In the genomic region with DNA sequence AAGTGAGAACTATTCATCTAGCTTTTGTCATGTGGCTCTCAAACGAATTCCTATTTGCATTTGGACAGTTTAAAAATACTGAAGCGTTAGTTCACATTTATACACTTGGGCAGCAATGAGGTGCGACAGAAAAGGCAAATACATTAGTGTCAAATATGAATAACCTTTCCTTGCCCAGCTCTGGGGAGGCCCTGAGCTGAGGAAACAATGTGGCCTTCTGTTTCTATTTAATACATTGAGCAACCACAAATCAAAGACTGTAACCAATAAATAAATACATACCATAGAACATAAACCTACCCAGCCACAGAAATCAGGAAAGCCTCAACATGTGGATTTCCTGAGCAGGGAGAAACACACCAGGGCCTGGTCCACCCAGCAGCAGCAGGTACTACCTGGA, we compare ENCODE assay signal across 15 cellular contexts.
DNase-seq lines count a peak whose midpoint lies in the region; ATAC-seq, FAIRE-seq and TF ChIP-seq lines count a peak whose summit lies in the region.
"Had no signal": no experiment of that assay in that cellular context is flagged by ENCODE, and none has a peak within 500 bp of the region (broad histone marks: within the 10 kb centered on the region; RNA-seq: fewer than 3 reads in every experiment).

No MANE protein-coding gene starts in this region.

- no peak overlapping the region for H2AFZ ChIP-seq in HepG2 (ENCODE audit: low read length)

- H3K36me3 ChIP-seq in HepG2 (replicated peaks in 1 of 2; ENCODE audit: control insufficient read depth in 1 of 2, insufficient read depth in 2 of 2, low read length in 2 of 2), result no peaks in the 10 kb centered on the region; a peak in 1 of 5 replicates
- H3K36me3 ChIP-seq in right lobe of liver, result no peaks in the 10 kb centered on the region
- H3K36me3 ChIP-seq: BE2C, HAP-1 had no signal

- H3K4me3 ChIP-seq in HepG2 (replicated peaks in 1 of 3; ENCODE audit: insufficient read depth in 1 of 3, low read depth in 2 of 3, low read length in 3 of 3) (no peak overlapping the region), right lobe of liver (no peak overlapping the region)
- H3K4me3 ChIP-seq: HAP-1 had no signal

- in situ Hi-C loops in HepG2 (cut with HindIII; ENCODE audit: extremely low pct_ligation_motif_present, low pct_unique_long_range_greater_than_20kb) (loop anchor here (10.0 kb wide), 1 partner anchor 895 kb away; the partner anchor contains the start of gene NRP1), SK-MEL-5 (cut with HindIII; ENCODE audit: low pct_unique_long_range_greater_than_20kb, low sequenced_read_pairs) (no loop called here), ACHN (cut with HindIII; ENCODE audit: low pct_ligation_motif_present, low pct_unique_long_range_greater_than_20kb, low sequenced_read_pairs) (no loop called here)

- CTCF ChIA-PET in HepG2 (lab: Yijun Ruan, JAX; ENCODE audit: low intra/inter-chr PET ratio, low total read pairs), result no interaction called here

- no peak overlapping the region for H3K4me2 ChIP-seq in HepG2 (ENCODE audit: low read depth, low read length)

- FAIRE-seq in HepG2 (lab: Jason Lieb, UNC) (no peak), islet of Langerhans (lab: Jason Lieb, UNC) (peak; percentile 55)
- FAIRE-seq: A204.1, H1 had no signal

- peak overlapping the region; percentile 20 for H3K27ac ChIP-seq in HepG2 (ENCODE audit: extremely low read length, insufficient read depth, low read length)
- no peak overlapping the region for H3K27ac ChIP-seq in right lobe of liver

- no peaks in the 10 kb centered on the region; the same call in 1 of the 2 replicates for H3K9me3 ChIP-seq in HepG2 (ENCODE audit: low read length)
- H3K9me3 ChIP-seq in right lobe of liver, result no peaks in the 10 kb centered on the region
- H3K9me3 ChIP-seq: BE2C had no signal

- TF ChIP-seq POLR2A in HepG2 (IDR thresholded peaks at IDR 0.05; ENCODE audit: insufficient read depth in 1 of 2, low read depth in 2 of 2, low read length in 2 of 2), result no peak
- TF ChIP-seq POLR2A in right lobe of liver (IDR thresholded peaks at IDR 0.05), result no peak

- no peak for TF ChIP-seq RAD21 in HepG2 (CRISPR knock-in tag; IDR thresholded peaks at IDR 0.05)

- H3K4me1 ChIP-seq in HepG2 (ENCODE audit: insufficient read depth, low read length) (peaks cover 67% of the 10 kb centered on the region), right lobe of liver (peaks cover 0 to 7% (median 0%) of the 10 kb centered on the region in 4 donors)
- H3K4me1 ChIP-seq: HAP-1 had no signal

- H3K27me3 ChIP-seq in HepG2 (ENCODE audit: control insufficient read depth in 1 of 2, insufficient read depth in 2 of 2, low read length in 2 of 2) (no peaks in the 10 kb centered on the region), right lobe of liver (no peaks in the 10 kb centered on the region)
- H3K27me3 ChIP-seq: BE2C had no signal

- no peak overlapping the region for H3K9ac ChIP-seq in HepG2 (ENCODE audit: insufficient read depth, low read depth, low read length)

- TF ChIP-seq CTCF in HepG2 (CRISPR knock-in tag; IDR thresholded peaks at IDR 0.05) (no peak), right lobe of liver (IDR thresholded peaks at IDR 0.05) (no peak)

- intact Hi-C loops in HepG2 (cut with micrococcal nuclease; ENCODE audit: unreplicated experiment) (loop anchor here (2.0 kb wide), 1 partner anchor 17 kb away; no protein-coding TSS in a partner anchor), right lobe of liver (cut with DNase I) (no loop called here), left colon (cut with DNase I, micrococcal nuclease) (loop anchor here in 1 of 2 donors (10.0 kb wide), 1 partner anchor 405 kb away; no protein-coding TSS in a partner anchor)

- POLR2A ChIA-PET in HepG2 (lab: Yijun Ruan, JAX), result no interaction called here

- H3K79me2 ChIP-seq in HepG2 (ENCODE audit: insufficient read depth, low read length), result no peaks in the 10 kb centered on the region

- H4K20me1 ChIP-seq in HepG2 (ENCODE audit: insufficient read depth, low read length), result no peaks in the 10 kb centered on the region

- 33% methylated on average over 3 of the region's 3 CpGs for WGBS in HepG2 (ENCODE audit: low lambda C conversion rate)
- WGBS in right lobe of liver (ENCODE audit: insufficient coverage, low coverage, low lambda C conversion rate, missing lambda C conversion rate), result 91% methylated on average over 3 of the region's 3 CpGs

- BruUV-seq in HepG2 (replicated peaks; lab: Mats Ljungman, UMichigan), result no TSS peak

- TF ChIP-seq EP300 in HepG2 (IDR thresholded peaks at IDR 0.05; ENCODE audit: low read depth in 2 of 2, low read length in 2 of 2), result no peak
- no peak for TF ChIP-seq EP300 in HepG2 (CRISPR knock-in tag; IDR thresholded peaks at IDR 0.05; ENCODE audit: borderline replicate concordance)

- DNase-seq in HepG2 (ENCODE audit: low spot score) (no peak), right lobe of liver (no peak), SK-MEL-5 (ENCODE audit: low read depth, low spot score) (peak; percentile 15), ACHN (no peak), left colon (no peak), C1 segment of cervical spinal cord (lab: John Stamatoyannopoulos, UW) (no peak)
- DNase-seq: BE2C; Caco-2; CD8-positive, alpha-beta memory T cell; DMS53; GF-D8 had no signal

- ATAC-seq in HepG2 (no peak), right lobe of liver (no peak), left colon (no peak)

TF ChIP-seq in HepG2, 621 proteins besides CTCF, POLR2A, EP300 and RAD21:
- TF ChIP-seq NBN (conservative IDR thresholded peaks at IDR 0.05) (no peak), NR1H2 (CRISPR knock-in tag; IDR thresholded peaks at IDR 0.05; ENCODE audit: borderline replicate concordance, low read depth) (no peak), ZSCAN9 (CRISPR knock-in tag; IDR thresholded peaks at IDR 0.05; ENCODE audit: borderline replicate concordance) (no peak), RXRA (CRISPR knock-in tag; IDR thresholded peaks at IDR 0.05) (no peak), ISL2 (CRISPR knock-in tag; IDR thresholded peaks at IDR 0.05) (0 out of 2 replicates have a peak, but pooled peaks have one; percentile 30), PLRG1 (conservative IDR thresholded peaks at IDR 0.05) (no peak), SOX6 (IDR thresholded peaks at IDR 0.05) (no peak), SOX6 (CRISPR knock-in tag; IDR thresholded peaks at IDR 0.05) (no peak)
- TF ChIP-seq, protein P1, sequence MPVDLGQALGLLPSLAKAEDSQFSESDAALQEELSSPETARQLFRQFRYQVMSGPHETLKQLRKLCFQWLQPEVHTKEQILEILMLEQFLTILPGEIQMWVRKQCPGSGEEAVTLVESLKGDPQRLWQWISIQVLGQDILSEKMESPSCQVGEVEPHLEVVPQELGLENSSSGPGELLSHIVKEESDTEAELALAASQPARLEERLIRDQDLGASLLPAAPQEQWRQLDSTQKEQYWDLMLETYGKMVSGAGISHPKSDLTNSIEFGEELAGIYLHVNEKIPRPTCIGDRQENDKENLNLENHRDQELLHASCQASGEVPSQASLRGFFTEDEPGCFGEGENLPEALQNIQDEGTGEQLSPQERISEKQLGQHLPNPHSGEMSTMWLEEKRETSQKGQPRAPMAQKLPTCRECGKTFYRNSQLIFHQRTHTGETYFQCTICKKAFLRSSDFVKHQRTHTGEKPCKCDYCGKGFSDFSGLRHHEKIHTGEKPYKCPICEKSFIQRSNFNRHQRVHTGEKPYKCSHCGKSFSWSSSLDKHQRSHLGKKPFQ (CRISPR knock-in tag; IDR thresholded peaks at IDR 0.05; ENCODE audit: insufficient replicate concordance), result no peak
